1 cellular context compared by ENCODE assay signal in genomic region chr16:31485571-31485970, GRCh38.
TF ChIP-seq lines count a peak whose summit lies in the region.

No MANE protein-coding gene starts in this region.

TF ChIP-seq in K562, 482 proteins besides CTCF, POLR2A, EP300 and RAD21:
- no peak for TF ChIP-seq STAG1 (CRISPR knock-in tag; IDR thresholded peaks at IDR 0.05; ENCODE audit: borderline replicate concordance)
- TF ChIP-seq ELK1 (CRISPR knock-in tag; IDR thresholded peaks at IDR 0.05) = no peak
- no peak for TF ChIP-seq YY1 (IDR thresholded peaks at IDR 0.05; ENCODE audit: borderline replicate concordance in 1 of 3, control insufficient read depth in 1 of 3, extremely low read depth in 1 of 3, insufficient read depth in 3 of 3, insufficient read length in 1 of 3, insufficient replicate concordance in 2 of 3, low read depth in 1 of 3, low read length in 2 of 3)
- TF ChIP-seq RBM17 (IDR thresholded peaks at IDR 0.05; ENCODE audit: borderline replicate concordance, low read depth, low read length) = no peak
- no peak for TF ChIP-seq REST (CRISPR knock-in tag; IDR thresholded peaks at IDR 0.05; ENCODE audit: low read depth)
- TF ChIP-seq PKNOX1 (IDR thresholded peaks at IDR 0.05) = no peak
- no peak for TF ChIP-seq MCM3 (IDR thresholded peaks at IDR 0.05)
- peak; percentile 39; the same call in 1 of the 2 replicates for TF ChIP-seq POLR2G (IDR thresholded peaks at IDR 0.05; ENCODE audit: low read depth, low read length)
TF ChIP-seq in K562: peak in this region for 1.
